1 cellular context compared by ENCODE assay signal in the genomic region with DNA sequence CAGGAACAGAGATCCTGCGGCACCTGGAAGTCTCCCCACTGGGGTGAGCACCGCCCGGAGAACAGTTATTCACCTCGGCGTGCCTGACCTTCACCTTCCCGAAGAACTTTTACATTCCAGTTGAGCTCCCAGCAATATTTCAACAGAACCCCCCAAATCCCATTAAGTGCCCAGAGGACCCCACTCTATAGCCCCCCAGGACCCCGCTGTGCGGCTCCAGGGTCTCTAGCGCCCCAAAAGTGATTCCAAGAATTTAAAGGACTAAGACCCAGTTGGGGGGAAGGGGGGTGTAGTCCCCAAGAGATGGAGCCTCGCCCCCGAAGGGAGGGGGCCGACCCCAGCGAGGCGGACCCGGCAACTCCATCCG.
TF ChIP-seq lines count a peak whose summit lies in the region.

No MANE protein-coding gene starts in this region.

TF ChIP-seq in H1, 55 proteins besides CTCF, POLR2A, EP300 and RAD21:
- TF ChIP-seq YY1 (IDR thresholded peaks at IDR 0.05; ENCODE audit: low read depth, low read length): 0 out of 2 replicates have a peak, but pooled peaks have one; percentile 3
- no peak for TF ChIP-seq USF2 (IDR thresholded peaks at IDR 0.05; ENCODE audit: low read length)
- no peak for TF ChIP-seq CHD1 (IDR thresholded peaks at IDR 0.05; ENCODE audit: low read depth, low read length)
- TF ChIP-seq HDAC2 (IDR thresholded peaks at IDR 0.05; ENCODE audit: borderline replicate concordance in 1 of 2, low read depth in 2 of 2, low read length in 2 of 2): 0 out of 4 replicates have a peak, but pooled peaks of 1 of the 2 experiments have one; percentile 64
- TF ChIP-seq MAFK (IDR thresholded peaks at IDR 0.05; ENCODE audit: low read depth, low read length): no peak
- peak; percentile 91 for TF ChIP-seq SAP30 (IDR thresholded peaks at IDR 0.05; ENCODE audit: insufficient read depth, insufficient replicate concordance, low read length)
- peak; percentile 43 for TF ChIP-seq CTBP2 (IDR thresholded peaks at IDR 0.05; ENCODE audit: borderline replicate concordance, insufficient read depth, insufficient read length, low read length)
- no peak for TF ChIP-seq JUN (IDR thresholded peaks at IDR 0.05; ENCODE audit: low read depth, low read length)
- TF ChIP-seq, protein P1, sequence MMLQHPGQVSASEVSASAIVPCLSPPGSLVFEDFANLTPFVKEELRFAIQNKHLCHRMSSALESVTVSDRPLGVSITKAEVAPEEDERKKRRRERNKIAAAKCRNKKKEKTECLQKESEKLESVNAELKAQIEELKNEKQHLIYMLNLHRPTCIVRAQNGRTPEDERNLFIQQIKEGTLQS (IDR thresholded peaks at IDR 0.05; ENCODE audit: insufficient read depth, low read depth, low read length): no peak
